Comparison of ENCODE assay signal across 22 cellular contexts in the genomic region with DNA sequence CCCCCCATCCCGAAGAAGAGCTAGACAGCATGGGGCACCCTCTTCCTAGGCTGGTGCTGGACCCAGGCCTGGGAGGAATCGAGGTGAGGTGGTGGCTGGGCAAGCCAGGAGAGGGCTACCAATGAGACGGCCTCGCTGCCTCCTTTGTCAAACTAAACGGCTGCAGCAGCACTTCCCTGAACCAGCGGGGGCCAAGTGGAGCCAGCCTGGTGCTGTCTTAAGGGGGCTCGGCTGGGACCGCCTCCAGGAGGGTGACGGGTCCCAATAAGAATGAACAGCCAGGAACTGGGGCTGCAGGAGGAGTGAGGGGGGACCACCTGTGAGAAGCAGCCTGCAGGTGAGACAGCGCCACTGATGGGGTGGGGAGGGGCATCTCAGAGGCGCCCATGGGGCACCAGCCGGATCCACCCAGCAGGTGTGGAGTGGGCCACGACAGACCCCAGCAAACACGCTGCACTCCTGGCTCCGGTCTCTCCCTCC. TPM values are rescaled to one million over a fixed set of nuclear protein-coding genes. Genes with fewer than 3 reads are reported as not detected.
"Had no signal": no experiment of that assay in that cellular context is flagged by ENCODE, and none has a peak within 500 bp of the region (broad histone marks: within the 10 kb centered on the region; RNA-seq: fewer than 3 reads in every experiment).

No MANE protein-coding gene starts in this region.

- H3K4me1 Mint-ChIP-seq: activated naive CD8-positive, alpha-beta T cell treated with anti-CD3 and anti-CD28 coated beads, Interleukin-2, amount 50 U/mL, for 24 hours; nephron progenitor cell had no signal

- H3K4me3 Mint-ChIP-seq: activated CD8-positive, alpha-beta T cell treated with anti-CD3 and anti-CD28 coated beads, Interleukin-2, amount 10 ng/mL, durations not matched to agents 7 days and 5 days; activated naive CD8-positive, alpha-beta T cell treated with anti-CD3 and anti-CD28 coated beads, Interleukin-2, amount 50 U/mL, for 24 hours; nephron progenitor cell had no signal

- H3K27ac ChIP-seq: esophagus muscularis mucosa, gastrocnemius medialis, tibial artery had no signal

- H3K4me3 ChIP-seq: esophagus muscularis mucosa, gastrocnemius medialis, mucosa of descending colon, tibial artery had no signal

- H3K9me3 ChIP-seq: esophagus muscularis mucosa, gastrocnemius medialis, mucosa of descending colon, tibial artery had no signal

- H3K27ac Mint-ChIP-seq: activated CD8-positive, alpha-beta T cell treated with anti-CD3 and anti-CD28 coated beads, Interleukin-2, amount 10 ng/mL, durations not matched to agents 7 days and 5 days; activated naive CD8-positive, alpha-beta T cell treated with anti-CD3 and anti-CD28 coated beads, Interleukin-2, amount 50 U/mL, for 24 hours; nephron progenitor cell had no signal

- H3K4me1 ChIP-seq: gastrocnemius medialis, tibial artery had no signal

- H3K36me3 ChIP-seq: gastrocnemius medialis had no signal

- H3K9me3 Mint-ChIP-seq: activated naive CD8-positive, alpha-beta T cell treated with anti-CD3 and anti-CD28 coated beads, Interleukin-2, amount 50 U/mL, for 24 hours; nephron progenitor cell had no signal

- DNase-seq: activated CD4-positive, alpha-beta T cell treated with anti-CD3 and anti-CD28 coated beads for 1 hour; activated CD4-positive, alpha-beta T cell treated with anti-CD3 and anti-CD28 coated beads, Interleukin-2, amount 50 U/mL, for 1 hour; activated CD8-positive, alpha-beta T cell treated with anti-CD3 and anti-CD28 coated beads, Interleukin-2, amount 10 ng/mL, durations not matched to agents 7 days and 5 days; activated gamma-delta T cell; activated naive CD4-positive, alpha-beta T cell treated with anti-CD3 and anti-CD28 coated beads, Interleukin-2, amount 50 U/mL, for 16 hours; activated naive CD8-positive, alpha-beta T cell treated with anti-CD3 and anti-CD28 coated beads, Interleukin-2, amount 50 U/mL, for 24 hours; dermis blood vessel endothelial cell; effector memory CD4-positive, alpha-beta T cell; gastrocnemius medialis; hippocampal formation; left ventricle myocardium superior; mesenchymal stem cell; mucosa of descending colon; nephron progenitor cell; nucleus accumbens; stimulated activated CD4-positive, alpha-beta T cell treated with anti-CD3 and anti-CD28 coated beads, Interleukin-4, amount 100 ng/mL, for 1 hour; stimulated activated naive CD4-positive, alpha-beta T cell treated with Interleukin-2 at 50 U/mL for 16 hours; T-helper 1 cell had no signal

- ATAC-seq: activated CD8-positive, alpha-beta T cell treated with anti-CD3 and anti-CD28 coated beads, Interleukin-2, amount 10 ng/mL, durations not matched to agents 7 days and 5 days; activated naive CD8-positive, alpha-beta T cell treated with anti-CD3 and anti-CD28 coated beads, Interleukin-2, amount 50 U/mL, for 24 hours; gastrocnemius medialis; left ventricle myocardium superior; mucosa of descending colon had no signal

RNA-seq across cellular contexts. Expression of a gene that starts 55.3 kb away (rescaled TPM):
- total RNA-seq: activated CD8-positive, alpha-beta T cell treated with anti-CD3 and anti-CD28 coated beads, Interleukin-2, amount 10 ng/mL, durations not matched to agents 7 days and 5 days; dermis blood vessel endothelial cell; endothelial cell of umbilical vein; esophagus muscularis mucosa; gastrocnemius medialis; left ventricle myocardium superior; mucosa of descending colon; subcutaneous adipose tissue had no signal
- polyA plus RNA-seq: endothelial cell of umbilical vein had no signal

RNA-seq across cellular contexts. Expression of a gene that starts 58.0 kb away (rescaled TPM):
- total RNA-seq: activated CD8-positive, alpha-beta T cell treated with anti-CD3 and anti-CD28 coated beads, Interleukin-2, amount 10 ng/mL, durations not matched to agents 7 days and 5 days; dermis blood vessel endothelial cell; endothelial cell of umbilical vein; esophagus muscularis mucosa; left ventricle myocardium superior; mucosa of descending colon; subcutaneous adipose tissue had no signal
- polyA plus RNA-seq: endothelial cell of umbilical vein had no signal
